In the genomic region with DNA sequence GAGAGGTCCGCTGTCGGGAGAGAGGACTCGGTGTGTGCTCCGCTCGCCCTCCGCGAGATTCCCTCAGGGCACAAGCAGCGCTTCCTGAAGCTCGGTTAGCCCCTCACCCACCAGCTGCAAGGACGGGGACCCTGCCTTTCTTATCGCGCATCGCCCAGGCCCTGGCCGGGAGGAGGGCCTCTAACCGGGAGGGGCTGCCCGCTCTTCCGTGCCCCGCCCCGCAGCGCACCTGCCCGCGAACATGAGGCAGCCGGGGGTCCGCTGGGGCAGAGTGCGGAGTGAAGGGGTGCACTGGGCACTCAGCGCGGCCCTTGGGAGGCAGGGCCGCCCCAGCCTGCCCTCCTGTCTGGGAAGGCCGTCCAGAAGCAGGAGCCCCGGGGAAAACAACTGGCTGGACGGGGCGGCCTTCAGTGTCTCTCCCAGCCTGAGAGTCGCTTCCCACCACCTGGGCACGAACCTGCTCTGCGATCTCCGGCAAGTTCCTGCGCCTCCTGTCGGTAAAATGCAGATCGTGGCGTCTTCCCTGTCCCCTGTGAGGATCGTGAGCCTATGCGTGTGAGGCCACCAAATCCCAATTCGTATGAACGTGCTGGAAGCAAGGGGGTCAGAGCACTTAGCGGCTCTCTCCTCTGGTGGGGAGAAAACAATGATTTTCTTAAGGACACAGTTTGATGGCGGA, we compare ENCODE assay signal across 8 cellular contexts.
DNase-seq lines count a peak whose midpoint lies in the region; ATAC-seq and TF ChIP-seq lines count a peak whose summit lies in the region.

No MANE protein-coding gene starts in this region.

- no peak overlapping the region for H3K4me3 ChIP-seq in choroid plexus epithelial cell (ENCODE audit: low read depth, low read length)

- H3K27me3 Mint-ChIP-seq in memory B cell = peaks cover 3% of the 10 kb centered on the region

- DNase-seq in ELF-1 (ENCODE audit: low read depth, low spot score) = peak; percentile 97
- DNase-seq in T follicular helper cell (ENCODE audit: low read depth) = peak; percentile 45
- DNase-seq in choroid plexus epithelial cell (ENCODE audit: low read depth) = peak; percentile 34
- DNase-seq in memory B cell (ENCODE audit: low spot score in 2 of 2) = peak in 1 of 2 donors; percentile 42
- DNase-seq in stimulated activated CD8-positive, alpha-beta memory T cell treated with anti-CD3 and anti-CD28 coated beads, Interleukin-4, amount 100 ng/mL, for 48 hours = no peak
- DNase-seq in UCSD-AML1 (lab: John Stamatoyannopoulos, UW; ENCODE audit: unreplicated experiment) = no peak

- peak; percentile 56 for TF ChIP-seq CTCF in choroid plexus epithelial cell (conservative IDR thresholded peaks at IDR 0.05; ENCODE audit: low read depth, low read length)

- peak overlapping the region; percentile 19 for H3K27ac Mint-ChIP-seq in memory B cell

- ATAC-seq in memory B cell (ENCODE audit: low read depth) (no peak), HG02588 (IDR thresholded peaks at IDR 0.05; ENCODE audit: unreplicated experiment) (no peak), GM19328 (IDR thresholded peaks at IDR 0.05; ENCODE audit: unreplicated experiment) (no peak)

- H3K36me3 Mint-ChIP-seq in memory B cell = no peaks in the 10 kb centered on the region

- peak overlapping the region; percentile 84 for H3K4me3 Mint-ChIP-seq in memory B cell

- peaks cover 3% of the 10 kb centered on the region for H3K9me3 Mint-ChIP-seq in memory B cell

- peaks cover 7% of the 10 kb centered on the region for H3K4me1 Mint-ChIP-seq in memory B cell

Comparison
In these comparisons a context has a peak if more than half of its experiments do, and no peak if none do; other contexts are left out.
1. DNase-seq: peak in ELF-1 (single experiment), T follicular helper cell (single experiment) and choroid plexus epithelial cell (single experiment); none in stimulated activated CD8-positive, alpha-beta memory T cell treated with anti-CD3 and anti-CD28 coated beads, Interleukin-4, amount 100 ng/mL, for 48 hours (single experiment) and UCSD-AML1 (single experiment).